11 cellular contexts compared by ENCODE assay signal in genomic region chr7:122304604-122304975, GRCh38. TPM values are rescaled to one million over a fixed set of nuclear protein-coding genes. Genes with fewer than 3 reads are reported as not detected.
DNase-seq lines count a peak whose midpoint lies in the region; ATAC-seq, FAIRE-seq and TF ChIP-seq lines count a peak whose summit lies in the region.
"Had no signal": no experiment of that assay in that cellular context is flagged by ENCODE, and none has a peak within 500 bp of the region (broad histone marks: within the 10 kb centered on the region; RNA-seq: fewer than 3 reads in every experiment).

Gene FEZF1 (minus strand): TSS chr7:122304750. CDS start chr7:122304437, 313 bp downstream.

- H3K9ac ChIP-seq in astrocyte (ENCODE audit: low read length) (no peak within 1 kb of the TSS), kidney (ENCODE audit: low read length in 2 of 2) (no peak within 1 kb of the TSS), SK-N-SH (no peak within 1 kb of the TSS)

- H3K9me2 ChIP-seq in SK-N-SH = no peaks in the 10 kb centered on the region

- peak within 1 kb of the TSS; percentile 38 for H2AFZ ChIP-seq in astrocyte (ENCODE audit: low read depth, low read length)
- H2AFZ ChIP-seq in SK-N-SH (ENCODE audit: low read depth) = no peak within 1 kb of the TSS

- peak in 1 of 2 experiments; percentile 27; a peak in 2 of 6 replicates for ATAC-seq in A549

- H3K4me1 ChIP-seq in A549 = no peaks in the 10 kb centered on the region
- H3K4me1 ChIP-seq in astrocyte (ENCODE audit: insufficient read depth, low read length) = peaks cover 2% of the 10 kb centered on the region
- peaks cover 8% of the 10 kb centered on the region for H3K4me1 ChIP-seq in mesodermal cell (ENCODE audit: control insufficient read depth, insufficient read depth, low read length, poor library complexity, severe bottlenecking)
- H3K4me1 ChIP-seq in kidney (ENCODE audit: control insufficient read depth in 1 of 2, insufficient read depth in 1 of 2, low read depth in 1 of 2, low read length in 2 of 2) = peaks cover 0 to 7% of the 10 kb centered on the region in 2 donors
- H3K4me1 ChIP-seq in SK-N-SH (ENCODE audit: control insufficient read depth in 1 of 2, insufficient read depth in 2 of 2, low read depth in 1 of 2, low read length in 1 of 2) = no peaks in the 10 kb centered on the region

- no peak within 1 kb of the TSS for H3K27ac ChIP-seq in A549
- no peak within 1 kb of the TSS for H3K27ac ChIP-seq in astrocyte (ENCODE audit: low read depth, low read length)
- H3K27ac ChIP-seq in mesodermal cell (ENCODE audit: low read depth, low read length, severe bottlenecking) = no peak within 1 kb of the TSS
- no peak within 1 kb of the TSS for H3K27ac ChIP-seq in kidney (ENCODE audit: low read depth in 2 of 2, low read length in 2 of 2)
- H3K27ac ChIP-seq in SK-N-SH (ENCODE audit: low read depth in 2 of 2, low read length in 1 of 2) = no peak within 1 kb of the TSS

- H3K4me3 ChIP-seq in A549 (no peak within 1 kb of the TSS; the same call in 2 of the 3 replicates), astrocyte (ENCODE audit: insufficient read depth, low read depth, low read length) (peak within 1 kb of the TSS; percentile 20), mesodermal cell (ENCODE audit: extremely low read depth, insufficient read depth, low read length, poor library complexity, severe bottlenecking) (peak within 1 kb of the TSS; percentile 14), kidney (ENCODE audit: low read length in 2 of 2) (no peak within 1 kb of the TSS), SK-N-SH (ENCODE audit: low read depth in 2 of 2, low read length in 1 of 2) (no peak within 1 kb of the TSS)
- H3K4me3 ChIP-seq: HAP-1 had no signal

- POLR2A ChIA-PET in A549 (lab: Yijun Ruan, JAX) (no interaction called here), SK-N-SH (lab: Yijun Ruan, JAX) (no interaction called here)

- no peak for TF ChIP-seq EP300 in A549 (IDR thresholded peaks at IDR 0.05)
- no peak for TF ChIP-seq EP300 in SK-N-SH (IDR thresholded peaks at IDR 0.05; ENCODE audit: borderline replicate concordance in 1 of 2, low read depth in 1 of 2, low read length in 1 of 2)

- TF ChIP-seq RAD21 in A549 (conservative IDR thresholded peaks at IDR 0.05 in 1 of 2, IDR thresholded peaks at IDR 0.05 in 1 of 2) = no peak
- TF ChIP-seq RAD21 in SK-N-SH (IDR thresholded peaks at IDR 0.05; ENCODE audit: low read length) = no peak

- peak within 1 kb of the TSS; percentile 74 for H3K4me3 Mint-ChIP-seq in astrocyte (ENCODE audit: unreplicated experiment)

- CTCF ChIA-PET in A549 (lab: Yijun Ruan, JAX) (no interaction called here), SK-N-SH (lab: Yijun Ruan, JAX) (no interaction called here)

- H3K79me2 ChIP-seq in astrocyte (ENCODE audit: insufficient read depth, low read length) (no peaks in the 10 kb centered on the region), SK-N-SH (ENCODE audit: insufficient read depth) (no peaks in the 10 kb centered on the region)

- no peaks in the 10 kb centered on the region for H3K36me3 ChIP-seq in astrocyte (ENCODE audit: insufficient read depth, low read length)
- no peaks in the 10 kb centered on the region for H3K36me3 ChIP-seq in mesodermal cell (ENCODE audit: control insufficient read depth, insufficient read depth, low read length)
- no peaks in the 10 kb centered on the region for H3K36me3 ChIP-seq in kidney (ENCODE audit: control insufficient read depth in 1 of 2, insufficient read depth in 2 of 2, low read length in 2 of 2)
- H3K36me3 ChIP-seq in SK-N-SH (replicated peaks in 1 of 2; ENCODE audit: control insufficient read depth in 1 of 2, insufficient read depth in 2 of 2, low read length in 1 of 2) = no peaks in the 10 kb centered on the region

- 15% methylated on average over 16 of the region's 17 CpGs for WGBS in A549 (ENCODE audit: missing lambda C conversion rate)
- WGBS in mesodermal cell (ENCODE audit: insufficient coverage in 2 of 2), 2 experiments = 0% methylated on average over 10 to 12 of the region's 17 CpGs
- 3% methylated on average over 15 of the region's 17 CpGs for WGBS in SK-N-SH (ENCODE audit: low lambda C conversion rate)

- no peak for DNase-seq in A549 (ENCODE audit: low read depth in 1 of 2, low spot score in 1 of 2)
- DNase-seq in HuH-7.5 (ENCODE audit: low spot score) = peak; percentile 85
- no peak for DNase-seq in astrocyte (ENCODE audit: low read depth)
- DNase-seq in RCC 7860 (ENCODE audit: low spot score) = no peak
- no peak for DNase-seq in kidney
- DNase-seq in activated T-cell treated with anti-CD3 and anti-CD28 coated beads, Interleukin-2, amount 50 U/mL, for 1 hour = no peak
- no peak for DNase-seq in SK-N-SH
- DNase-seq: NCI-H446 had no signal

- no peak within 1 kb of the TSS for H3K27ac Mint-ChIP-seq in astrocyte (ENCODE audit: unreplicated experiment)

- H3K4me2 ChIP-seq in A549 = peak within 1 kb of the TSS; percentile 37
- peak within 1 kb of the TSS; percentile 70 for H3K4me2 ChIP-seq in astrocyte (ENCODE audit: low read length)
- no peak within 1 kb of the TSS for H3K4me2 ChIP-seq in SK-N-SH

- H3K9me3 Mint-ChIP-seq in astrocyte (ENCODE audit: unreplicated experiment) = peaks cover 3% of the 10 kb centered on the region

- H4K20me1 ChIP-seq in astrocyte (ENCODE audit: insufficient read depth, low read length) (peaks cover 13% of the 10 kb centered on the region), SK-N-SH (ENCODE audit: insufficient read depth) (no peaks in the 10 kb centered on the region)

- TF ChIP-seq CTCF in A549 (IDR thresholded peaks at IDR 0.05) (no peak), astrocyte (IDR thresholded peaks at IDR 0.05; ENCODE audit: insufficient read depth, low read depth, low read length) (no peak), kidney (IDR thresholded peaks at IDR 0.05; ENCODE audit: borderline replicate concordance, extremely low read depth, insufficient read depth) (no peak), SK-N-SH (IDR thresholded peaks at IDR 0.05) (no peak)

- intact Hi-C loops in kidney (cut with DNase I) = no loop called here

- TF ChIP-seq POLR2A in A549 (IDR thresholded peaks at IDR 0.05; ENCODE audit: low read length) = no peak

- peaks cover 87% of the 10 kb centered on the region for H3K27me3 Mint-ChIP-seq in astrocyte (ENCODE audit: low read depth, unreplicated experiment)

- no peaks in the 10 kb centered on the region for H3F3A ChIP-seq in SK-N-SH (replicated peaks; ENCODE audit: insufficient read depth)

- peaks cover 97% of the 10 kb centered on the region for H3K27me3 ChIP-seq in astrocyte (ENCODE audit: insufficient read depth, low read length)
- peaks cover 96% of the 10 kb centered on the region for H3K27me3 ChIP-seq in SK-N-SH (ENCODE audit: insufficient read depth)

- H3K9me3 ChIP-seq in A549 = no peaks in the 10 kb centered on the region; the same call in 2 of the 3 replicates
- H3K9me3 ChIP-seq in astrocyte (ENCODE audit: insufficient read depth, low read depth, low read length) = no peaks in the 10 kb centered on the region
- no peaks in the 10 kb centered on the region for H3K9me3 ChIP-seq in mesodermal cell (ENCODE audit: control insufficient read depth, low read length)
- H3K9me3 ChIP-seq in kidney (ENCODE audit: control insufficient read depth in 1 of 2, low read length in 2 of 2) = no peaks in the 10 kb centered on the region
- no peaks in the 10 kb centered on the region for H3K9me3 ChIP-seq in SK-N-SH

- no peaks in the 10 kb centered on the region for H3K36me3 Mint-ChIP-seq in astrocyte (ENCODE audit: low read depth, unreplicated experiment)

- FAIRE-seq in A549 (lab: Jason Lieb, UNC) = no peak
- FAIRE-seq in astrocyte (lab: Jason Lieb, UNC) = no peak
- no peak for FAIRE-seq in RCC 7860 (lab: Jason Lieb, UNC)
- FAIRE-seq in kidney (lab: Jason Lieb, UNC) = no peak
- FAIRE-seq: G401.6 had no signal

- H3K4me1 Mint-ChIP-seq in astrocyte (ENCODE audit: low read depth, unreplicated experiment) = peaks cover 2% of the 10 kb centered on the region

TF ChIP-seq in A549, 52 proteins besides CTCF, POLR2A, EP300 and RAD21 (continues in another document):
- no peak for TF ChIP-seq MAFK (IDR thresholded peaks at IDR 0.05; ENCODE audit: partially characterized antibody)
- TF ChIP-seq CEBPB (IDR thresholded peaks at IDR 0.05) = no peak
- TF ChIP-seq EHMT2 (IDR thresholded peaks at IDR 0.05; ENCODE audit: low read depth) = no peak
- no peak for TF ChIP-seq GATA3 (IDR thresholded peaks at IDR 0.05; ENCODE audit: borderline replicate concordance)
- no peak for TF ChIP-seq MYC (IDR thresholded peaks at IDR 0.05; ENCODE audit: borderline replicate concordance, low read length)
- no peak for TF ChIP-seq JUNB (IDR thresholded peaks at IDR 0.05)

TF ChIP-seq in SK-N-SH, 30 proteins besides CTCF, POLR2A, EP300 and RAD21:
- TF ChIP-seq, protein P1, sequence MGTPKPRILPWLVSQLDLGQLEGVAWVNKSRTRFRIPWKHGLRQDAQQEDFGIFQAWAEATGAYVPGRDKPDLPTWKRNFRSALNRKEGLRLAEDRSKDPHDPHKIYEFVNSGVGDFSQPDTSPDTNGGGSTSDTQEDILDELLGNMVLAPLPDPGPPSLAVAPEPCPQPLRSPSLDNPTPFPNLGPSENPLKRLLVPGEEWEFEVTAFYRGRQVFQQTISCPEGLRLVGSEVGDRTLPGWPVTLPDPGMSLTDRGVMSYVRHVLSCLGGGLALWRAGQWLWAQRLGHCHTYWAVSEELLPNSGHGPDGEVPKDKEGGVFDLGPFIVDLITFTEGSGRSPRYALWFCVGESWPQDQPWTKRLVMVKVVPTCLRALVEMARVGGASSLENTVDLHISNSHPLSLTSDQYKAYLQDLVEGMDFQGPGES (IDR thresholded peaks at IDR 0.05; ENCODE audit: low read depth, low read length) = no peak
- TF ChIP-seq RCOR1 (IDR thresholded peaks at IDR 0.05; ENCODE audit: low read length) = no peak
- no peak for TF ChIP-seq TCF12 (IDR thresholded peaks at IDR 0.05)
- TF ChIP-seq TAF1 (IDR thresholded peaks at IDR 0.05; ENCODE audit: borderline replicate concordance, low read depth, low read length) = no peak
- TF ChIP-seq FOSL2 (IDR thresholded peaks at IDR 0.05; ENCODE audit: borderline replicate concordance, low read depth) = no peak
- no peak for TF ChIP-seq GABPA (IDR thresholded peaks at IDR 0.05; ENCODE audit: low read depth)
- no peak for TF ChIP-seq GATA2 (CRISPR knock-in tag; IDR thresholded peaks at IDR 0.05)
- TF ChIP-seq RFX5 (IDR thresholded peaks at IDR 0.05; ENCODE audit: low read length) = no peak
- TF ChIP-seq MEF2A (IDR thresholded peaks at IDR 0.05; ENCODE audit: borderline replicate concordance, low read depth) = no peak

RNA-seq across cellular contexts. Expression of gene FEZF1, which starts in this region (rescaled TPM):
- polyA plus RNA-seq in A549 (2011; rRNA removed) (not detected in 2 replicates), A549 (2017; fragmentation: RNase III; extraction: RNeasy Plus Mini Kit Qiagen cat#74134 plus additional on column Dnase treatment) (not detected in 3 replicates), kidney (ENCODE audit: insufficient read depth, low read depth, low replicate concordance) (not detected), SK-N-SH (2012; rRNA removed) (not detected in 2 replicates)
- polyA plus RNA-seq in A549 (2012; cell fraction: cytosol; rRNA removed) = not detected in 2 replicates
- not detected in 2 replicates for polyA plus RNA-seq in A549 (2012; cell fraction: nucleus; rRNA removed)
- polyA minus RNA-seq in A549 (2011; rRNA and poly(A)+ RNA removed) = not detected in 2 replicates
- total RNA-seq in astrocyte (0.29 and 0.61 TPM in 2 replicates), kidney (not detected)
- polyA plus RNA-seq in mesodermal cell (2013, experiment 1 of 2) = not detected
- polyA plus RNA-seq in mesodermal cell (2013, experiment 2 of 2) = not detected
- not detected in 2 replicates for polyA plus RNA-seq in SK-N-SH (2012; cell fraction: cytosol; rRNA removed)
- polyA plus RNA-seq in SK-N-SH (2012; cell fraction: nucleus; rRNA removed) = not detected in 2 replicates

Comparison
In these comparisons a context has a peak if more than half of its experiments do, and no peak if none do; other contexts are left out.
1. H3K4me3 ChIP-seq: peak in astrocyte (single experiment) and mesodermal cell (single experiment); none in A549 (single experiment), kidney (0 of 2) and SK-N-SH (0 of 2).